1 cellular context compared by ENCODE assay signal in the genomic region with DNA sequence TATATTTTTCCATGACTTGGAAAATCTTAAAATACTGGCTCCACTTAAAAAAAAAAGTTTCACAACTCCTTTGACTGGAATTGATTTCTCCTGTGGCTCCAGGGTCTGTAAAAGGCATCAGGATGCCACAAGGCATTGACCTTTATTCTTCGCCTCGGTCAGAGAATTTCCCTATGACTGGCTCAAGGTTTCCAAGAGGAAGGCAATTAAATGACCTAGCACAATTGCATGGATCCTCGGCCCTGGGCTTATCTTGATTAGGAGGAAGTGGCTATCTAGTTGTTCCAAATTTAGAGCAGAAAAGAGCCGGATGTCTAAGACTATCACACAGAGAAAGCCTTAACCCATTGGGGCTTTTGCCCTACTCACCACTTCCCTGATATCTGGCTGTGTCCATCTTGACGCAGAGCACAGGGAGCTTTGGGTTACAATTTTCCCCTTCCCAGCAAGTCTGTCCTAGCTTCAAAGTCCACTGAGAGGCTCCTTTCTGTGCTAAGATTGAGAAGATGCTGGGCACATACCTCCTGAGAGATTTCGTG.
A peak's percentile ranks its signal among the peaks of the same experiment; 100 is the strongest.
TF ChIP-seq lines count a peak whose summit lies in the region.

No MANE protein-coding gene starts in this region.

TF ChIP-seq in K562, 482 proteins besides CTCF, POLR2A, EP300 and RAD21 (continued from another document):
- TF ChIP-seq, protein P1, sequence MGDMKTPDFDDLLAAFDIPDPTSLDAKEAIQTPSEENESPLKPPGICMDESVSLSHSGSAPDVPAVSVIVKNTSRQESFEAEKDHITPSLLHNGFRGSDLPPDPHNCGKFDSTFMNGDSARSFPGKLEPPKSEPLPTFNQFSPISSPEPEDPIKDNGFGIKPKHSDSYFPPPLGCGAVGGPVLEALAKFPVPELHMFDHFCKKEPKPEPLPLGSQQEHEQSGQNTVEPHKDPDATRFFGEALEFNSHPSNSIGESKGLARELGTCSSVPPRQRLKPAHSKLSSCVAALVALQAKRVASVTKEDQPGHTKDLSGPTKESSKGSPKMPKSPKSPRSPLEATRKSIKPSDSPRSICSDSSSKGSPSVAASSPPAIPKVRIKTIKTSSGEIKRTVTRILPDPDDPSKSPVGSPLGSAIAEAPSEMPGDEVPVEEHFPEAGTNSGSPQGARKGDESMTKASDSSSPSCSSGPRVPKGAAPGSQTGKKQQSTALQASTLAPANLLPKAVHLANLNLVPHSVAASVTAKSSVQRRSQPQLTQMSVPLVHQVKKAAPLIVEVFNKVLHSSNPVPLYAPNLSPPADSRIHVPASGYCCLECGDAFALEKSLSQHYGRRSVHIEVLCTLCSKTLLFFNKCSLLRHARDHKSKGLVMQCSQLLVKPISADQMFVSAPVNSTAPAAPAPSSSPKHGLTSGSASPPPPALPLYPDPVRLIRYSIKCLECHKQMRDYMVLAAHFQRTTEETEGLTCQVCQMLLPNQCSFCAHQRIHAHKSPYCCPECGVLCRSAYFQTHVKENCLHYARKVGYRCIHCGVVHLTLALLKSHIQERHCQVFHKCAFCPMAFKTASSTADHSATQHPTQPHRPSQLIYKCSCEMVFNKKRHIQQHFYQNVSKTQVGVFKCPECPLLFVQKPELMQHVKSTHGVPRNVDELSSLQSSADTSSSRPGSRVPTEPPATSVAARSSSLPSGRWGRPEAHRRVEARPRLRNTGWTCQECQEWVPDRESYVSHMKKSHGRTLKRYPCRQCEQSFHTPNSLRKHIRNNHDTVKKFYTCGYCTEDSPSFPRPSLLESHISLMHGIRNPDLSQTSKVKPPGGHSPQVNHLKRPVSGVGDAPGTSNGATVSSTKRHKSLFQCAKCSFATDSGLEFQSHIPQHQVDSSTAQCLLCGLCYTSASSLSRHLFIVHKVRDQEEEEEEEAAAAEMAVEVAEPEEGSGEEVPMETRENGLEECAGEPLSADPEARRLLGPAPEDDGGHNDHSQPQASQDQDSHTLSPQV (IDR thresholded peaks at IDR 0.05), result 0 out of 2 replicates have a peak, but pooled peaks have one; percentile 22
- no peak for TF ChIP-seq NR2C2 (CRISPR knock-in tag; IDR thresholded peaks at IDR 0.05)
- peak; percentile 75 for TF ChIP-seq NR2C2 (tag; IDR thresholded peaks at IDR 0.05)
- TF ChIP-seq CBFA2T3 (IDR thresholded peaks at IDR 0.05), result peak; percentile 78
- TF ChIP-seq FOXA3 (CRISPR knock-in tag; conservative IDR thresholded peaks at IDR 0.05 in 1 of 2, IDR thresholded peaks at IDR 0.05 in 1 of 2), result no peak
- peak; percentile 87 for TF ChIP-seq DPF2 (IDR thresholded peaks at IDR 0.05)
- TF ChIP-seq HDAC1 (IDR thresholded peaks at IDR 0.05), result 0 out of 4 replicates have a peak, but pooled peaks of 1 of the 2 experiments have one; percentile 27
- peak; percentile 79 for TF ChIP-seq CCNT2 (IDR thresholded peaks at IDR 0.05; ENCODE audit: borderline replicate concordance, extremely low read depth, insufficient read length, low read depth, low read length)
- TF ChIP-seq ZNF354B (CRISPR knock-in tag; IDR thresholded peaks at IDR 0.05), result no peak
- peak; percentile 63; the same call in 1 of the 2 replicates for TF ChIP-seq NFRKB (IDR thresholded peaks at IDR 0.05; ENCODE audit: low read depth)
- no peak for TF ChIP-seq RAD51 (IDR thresholded peaks at IDR 0.05; ENCODE audit: borderline replicate concordance, low read depth)
- peak; percentile 63 for TF ChIP-seq GATA2 (CRISPR knock-in tag; IDR thresholded peaks at IDR 0.05)
- 0 out of 4 replicates have a peak, but pooled peaks of 1 of the 2 experiments have one; percentile 7 for TF ChIP-seq TEAD1 (CRISPR knock-in tag; IDR thresholded peaks at IDR 0.05)
- TF ChIP-seq MYC (IDR thresholded peaks at IDR 0.05; ENCODE audit: low read depth, low read length), result peak; percentile 63
- TF ChIP-seq MYC (CRISPR knock-in tag; IDR thresholded peaks at IDR 0.05; ENCODE audit: borderline replicate concordance, low read depth), result no peak
- TF ChIP-seq TCF3 (CRISPR knock-in tag; IDR thresholded peaks at IDR 0.05), result peak; percentile 68
- 0 out of 4 replicates have a peak, but pooled peaks of 1 of the 2 experiments have one; percentile 25 for TF ChIP-seq NRF1 (conservative IDR thresholded peaks at IDR 0.05 in 1 of 2, IDR thresholded peaks at IDR 0.05 in 1 of 2)
- TF ChIP-seq FOSL1 (tag; conservative IDR thresholded peaks at IDR 0.05), result peak; percentile 63
- peak; percentile 93 for TF ChIP-seq ETV1 (tag; conservative IDR thresholded peaks at IDR 0.05; ENCODE audit: low read depth)
- TF ChIP-seq RNF2 (IDR thresholded peaks at IDR 0.05), result peak; percentile 73; the same call in 1 of the 2 replicates
- peak; percentile 50; the same call in 1 of the 2 replicates for TF ChIP-seq BACH1 (tag; IDR thresholded peaks at IDR 0.05)
